In the genomic region with DNA sequence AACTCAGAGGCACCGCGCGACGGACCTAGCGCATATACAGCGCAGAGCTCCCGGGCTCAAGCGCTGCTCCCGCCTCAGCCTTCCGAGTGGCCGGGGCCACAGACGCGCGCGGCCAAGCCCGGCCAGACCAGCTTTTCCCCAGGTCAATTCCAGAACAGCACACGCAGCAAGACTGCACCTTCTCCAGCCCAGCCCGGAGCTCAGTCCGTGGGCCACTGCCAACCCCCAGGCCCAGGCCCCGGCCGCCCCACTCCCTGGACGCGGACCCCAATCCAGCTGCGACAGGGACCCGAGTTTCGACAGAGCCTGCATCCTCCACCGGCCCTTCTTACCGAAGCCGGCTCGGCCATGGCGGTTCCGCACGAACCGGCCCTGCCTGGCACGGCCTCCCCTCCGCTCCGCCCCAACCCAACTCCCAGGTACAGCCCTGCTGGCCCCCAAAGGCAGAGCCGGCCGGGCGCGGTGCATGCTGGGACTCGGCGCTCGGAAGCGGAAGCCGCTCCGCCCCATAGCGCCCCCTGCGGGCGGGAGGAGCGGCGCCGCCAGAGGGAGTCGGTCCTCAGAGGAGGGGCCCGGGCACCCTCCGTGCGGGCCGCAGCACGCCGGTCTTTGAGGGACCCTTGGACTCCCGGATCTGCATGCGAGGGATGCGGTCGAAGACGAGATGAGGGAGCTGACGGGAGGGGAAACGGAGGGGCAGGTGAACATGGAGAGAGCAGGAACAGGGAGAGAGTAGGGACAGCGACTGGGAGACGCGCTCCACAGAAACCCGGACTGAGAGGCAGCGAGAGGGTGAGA, we compare ENCODE assay signal across 1 cellular context.
A peak's percentile ranks its signal among the peaks of the same experiment; 100 is the strongest.
TF ChIP-seq lines count a peak whose summit lies in the region.

A gene with protein sequence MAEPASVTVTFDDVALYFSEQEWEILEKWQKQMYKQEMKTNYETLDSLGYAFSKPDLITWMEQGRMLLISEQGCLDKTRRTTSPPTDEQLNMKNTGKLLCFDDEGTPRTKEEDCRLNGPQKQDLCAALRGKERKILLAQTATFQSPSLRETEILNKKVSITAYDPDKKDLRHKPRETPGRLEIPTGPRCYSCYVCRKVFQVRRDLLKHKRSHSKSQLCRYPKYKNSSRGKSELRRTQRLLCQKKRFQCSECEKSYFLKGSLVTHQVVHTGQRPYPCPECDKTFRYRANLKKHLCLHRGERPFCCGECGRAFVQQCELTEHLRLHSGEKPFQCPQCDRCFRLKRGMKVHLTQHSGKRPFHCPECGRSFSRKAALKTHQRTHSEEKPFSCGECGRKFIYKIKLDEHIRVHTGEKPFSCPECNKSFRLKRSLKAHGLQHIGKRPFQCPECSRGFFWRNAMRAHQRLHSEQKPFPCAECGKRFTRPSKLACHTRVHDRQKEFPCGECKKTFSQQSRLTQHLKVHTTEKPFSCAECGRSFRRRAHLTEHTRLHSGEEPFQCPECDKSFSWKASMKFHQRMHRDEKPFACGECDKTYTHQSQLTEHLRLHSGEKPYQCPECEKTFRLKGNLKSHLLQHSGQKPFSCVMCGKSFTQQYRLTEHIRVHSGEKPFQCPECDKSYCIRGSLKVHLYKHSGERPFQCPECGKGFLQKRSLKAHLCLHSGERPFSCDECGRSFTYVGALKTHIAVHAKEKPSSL (minus strand): TSS at position 461 of the 798 bp plus-strand sequence. CDS start 111 bp downstream, at position 350.

TF ChIP-seq in K562, 482 proteins besides CTCF, POLR2A, EP300 and RAD21 (continued from another document and continues in another):
- TF ChIP-seq, protein P1, sequence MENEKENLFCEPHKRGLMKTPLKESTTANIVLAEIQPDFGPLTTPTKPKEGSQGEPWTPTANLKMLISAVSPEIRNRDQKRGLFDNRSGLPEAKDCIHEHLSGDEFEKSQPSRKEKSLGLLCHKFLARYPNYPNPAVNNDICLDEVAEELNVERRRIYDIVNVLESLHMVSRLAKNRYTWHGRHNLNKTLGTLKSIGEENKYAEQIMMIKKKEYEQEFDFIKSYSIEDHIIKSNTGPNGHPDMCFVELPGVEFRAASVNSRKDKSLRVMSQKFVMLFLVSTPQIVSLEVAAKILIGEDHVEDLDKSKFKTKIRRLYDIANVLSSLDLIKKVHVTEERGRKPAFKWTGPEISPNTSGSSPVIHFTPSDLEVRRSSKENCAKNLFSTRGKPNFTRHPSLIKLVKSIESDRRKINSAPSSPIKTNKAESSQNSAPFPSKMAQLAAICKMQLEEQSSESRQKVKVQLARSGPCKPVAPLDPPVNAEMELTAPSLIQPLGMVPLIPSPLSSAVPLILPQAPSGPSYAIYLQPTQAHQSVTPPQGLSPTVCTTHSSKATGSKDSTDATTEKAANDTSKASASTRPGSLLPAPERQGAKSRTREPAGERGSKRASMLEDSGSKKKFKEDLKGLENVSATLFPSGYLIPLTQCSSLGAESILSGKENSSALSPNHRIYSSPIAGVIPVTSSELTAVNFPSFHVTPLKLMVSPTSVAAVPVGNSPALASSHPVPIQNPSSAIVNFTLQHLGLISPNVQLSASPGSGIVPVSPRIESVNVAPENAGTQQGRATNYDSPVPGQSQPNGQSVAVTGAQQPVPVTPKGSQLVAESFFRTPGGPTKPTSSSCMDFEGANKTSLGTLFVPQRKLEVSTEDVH (IDR thresholded peaks at IDR 0.05; ENCODE audit: low read depth, partially characterized antibody) = peak; percentile 86
- TF ChIP-seq LCOR (CRISPR knock-in tag; IDR thresholded peaks at IDR 0.05) = peak; percentile 99
- peak in 1 of 2 experiments; percentile 44; a peak in 1 of 4 replicates for TF ChIP-seq TBL1XR1 (IDR thresholded peaks at IDR 0.05; ENCODE audit: low read length in 2 of 2)
- TF ChIP-seq SMAD3 (CRISPR knock-in tag; conservative IDR thresholded peaks at IDR 0.05) = peak; percentile 78; the same call in 1 of the 2 replicates
- TF ChIP-seq BRD4 (IDR thresholded peaks at IDR 0.05) = peak; percentile 90
- TF ChIP-seq ZNF551 (CRISPR knock-in tag; IDR thresholded peaks at IDR 0.05) = no peak
- no peak for TF ChIP-seq SRSF1 (IDR thresholded peaks at IDR 0.05; ENCODE audit: low read depth, low read length)
- peak; percentile 92; the same call in 1 of the 2 replicates for TF ChIP-seq ERF (CRISPR knock-in tag; IDR thresholded peaks at IDR 0.05)
- TF ChIP-seq SMARCA4 (IDR thresholded peaks at IDR 0.05) = no peak
- TF ChIP-seq, protein P2, sequence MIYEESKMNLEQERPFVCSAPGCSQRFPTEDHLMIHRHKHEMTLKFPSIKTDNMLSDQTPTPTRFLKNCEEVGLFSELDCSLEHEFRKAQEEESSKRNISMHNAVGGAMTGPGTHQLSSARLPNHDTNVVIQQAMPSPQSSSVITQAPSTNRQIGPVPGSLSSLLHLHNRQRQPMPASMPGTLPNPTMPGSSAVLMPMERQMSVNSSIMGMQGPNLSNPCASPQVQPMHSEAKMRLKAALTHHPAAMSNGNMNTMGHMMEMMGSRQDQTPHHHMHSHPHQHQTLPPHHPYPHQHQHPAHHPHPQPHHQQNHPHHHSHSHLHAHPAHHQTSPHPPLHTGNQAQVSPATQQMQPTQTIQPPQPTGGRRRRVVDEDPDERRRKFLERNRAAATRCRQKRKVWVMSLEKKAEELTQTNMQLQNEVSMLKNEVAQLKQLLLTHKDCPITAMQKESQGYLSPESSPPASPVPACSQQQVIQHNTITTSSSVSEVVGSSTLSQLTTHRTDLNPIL (CRISPR knock-in tag; IDR thresholded peaks at IDR 0.05) = no peak
- TF ChIP-seq, protein P3, sequence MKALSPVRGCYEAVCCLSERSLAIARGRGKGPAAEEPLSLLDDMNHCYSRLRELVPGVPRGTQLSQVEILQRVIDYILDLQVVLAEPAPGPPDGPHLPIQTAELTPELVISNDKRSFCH (CRISPR knock-in tag; IDR thresholded peaks at IDR 0.05) = no peak
- TF ChIP-seq, protein P3 (tag; IDR thresholded peaks at IDR 0.05) = peak; percentile 89
- TF ChIP-seq, protein P4, sequence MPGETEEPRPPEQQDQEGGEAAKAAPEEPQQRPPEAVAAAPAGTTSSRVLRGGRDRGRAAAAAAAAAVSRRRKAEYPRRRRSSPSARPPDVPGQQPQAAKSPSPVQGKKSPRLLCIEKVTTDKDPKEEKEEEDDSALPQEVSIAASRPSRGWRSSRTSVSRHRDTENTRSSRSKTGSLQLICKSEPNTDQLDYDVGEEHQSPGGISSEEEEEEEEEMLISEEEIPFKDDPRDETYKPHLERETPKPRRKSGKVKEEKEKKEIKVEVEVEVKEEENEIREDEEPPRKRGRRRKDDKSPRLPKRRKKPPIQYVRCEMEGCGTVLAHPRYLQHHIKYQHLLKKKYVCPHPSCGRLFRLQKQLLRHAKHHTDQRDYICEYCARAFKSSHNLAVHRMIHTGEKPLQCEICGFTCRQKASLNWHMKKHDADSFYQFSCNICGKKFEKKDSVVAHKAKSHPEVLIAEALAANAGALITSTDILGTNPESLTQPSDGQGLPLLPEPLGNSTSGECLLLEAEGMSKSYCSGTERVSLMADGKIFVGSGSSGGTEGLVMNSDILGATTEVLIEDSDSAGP (CRISPR knock-in tag; IDR thresholded peaks at IDR 0.05) = peak; percentile 75
- peak; percentile 49 for TF ChIP-seq ZNF324 (CRISPR knock-in tag; IDR thresholded peaks at IDR 0.05)
- TF ChIP-seq STAT5B (CRISPR knock-in tag; IDR thresholded peaks at IDR 0.05) = no peak
- peak; percentile 98 for TF ChIP-seq ZNF143 (CRISPR knock-in tag; IDR thresholded peaks at IDR 0.05)
- peak; percentile 57; the same call in 1 of the 2 replicates for TF ChIP-seq NFIC (IDR thresholded peaks at IDR 0.05)
- no peak for TF ChIP-seq RBM14 (IDR thresholded peaks at IDR 0.05; ENCODE audit: borderline replicate concordance, insufficient read depth, low read depth, low read length)
- TF ChIP-seq, protein P5, sequence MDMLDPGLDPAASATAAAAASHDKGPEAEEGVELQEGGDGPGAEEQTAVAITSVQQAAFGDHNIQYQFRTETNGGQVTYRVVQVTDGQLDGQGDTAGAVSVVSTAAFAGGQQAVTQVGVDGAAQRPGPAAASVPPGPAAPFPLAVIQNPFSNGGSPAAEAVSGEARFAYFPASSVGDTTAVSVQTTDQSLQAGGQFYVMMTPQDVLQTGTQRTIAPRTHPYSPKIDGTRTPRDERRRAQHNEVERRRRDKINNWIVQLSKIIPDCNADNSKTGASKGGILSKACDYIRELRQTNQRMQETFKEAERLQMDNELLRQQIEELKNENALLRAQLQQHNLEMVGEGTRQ (CRISPR knock-in tag; IDR thresholded peaks at IDR 0.05) = no peak
- 0 out of 2 replicates have a peak, but pooled peaks have one; percentile 23 for TF ChIP-seq MEF2A (IDR thresholded peaks at IDR 0.05; ENCODE audit: control insufficient read depth, low read depth, low read length)
- TF ChIP-seq, protein P6, sequence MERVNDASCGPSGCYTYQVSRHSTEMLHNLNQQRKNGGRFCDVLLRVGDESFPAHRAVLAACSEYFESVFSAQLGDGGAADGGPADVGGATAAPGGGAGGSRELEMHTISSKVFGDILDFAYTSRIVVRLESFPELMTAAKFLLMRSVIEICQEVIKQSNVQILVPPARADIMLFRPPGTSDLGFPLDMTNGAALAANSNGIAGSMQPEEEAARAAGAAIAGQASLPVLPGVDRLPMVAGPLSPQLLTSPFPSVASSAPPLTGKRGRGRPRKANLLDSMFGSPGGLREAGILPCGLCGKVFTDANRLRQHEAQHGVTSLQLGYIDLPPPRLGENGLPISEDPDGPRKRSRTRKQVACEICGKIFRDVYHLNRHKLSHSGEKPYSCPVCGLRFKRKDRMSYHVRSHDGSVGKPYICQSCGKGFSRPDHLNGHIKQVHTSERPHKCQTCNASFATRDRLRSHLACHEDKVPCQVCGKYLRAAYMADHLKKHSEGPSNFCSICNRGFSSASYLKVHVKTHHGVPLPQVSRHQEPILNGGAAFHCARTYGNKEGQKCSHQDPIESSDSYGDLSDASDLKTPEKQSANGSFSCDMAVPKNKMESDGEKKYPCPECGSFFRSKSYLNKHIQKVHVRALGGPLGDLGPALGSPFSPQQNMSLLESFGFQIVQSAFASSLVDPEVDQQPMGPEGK (CRISPR knock-in tag; IDR thresholded peaks at IDR 0.05; ENCODE audit: borderline replicate concordance) = no peak
- peak; percentile 82; the same call in 1 of the 2 replicates for TF ChIP-seq ESRRA (IDR thresholded peaks at IDR 0.05; ENCODE audit: borderline replicate concordance, low read depth)
- TF ChIP-seq MAFG (tag; conservative IDR thresholded peaks at IDR 0.05) = no peak
- peak; percentile 98 for TF ChIP-seq POLR2B (IDR thresholded peaks at IDR 0.05; ENCODE audit: low read depth, partially characterized antibody)
- TF ChIP-seq ZNF197 (CRISPR knock-in tag; IDR thresholded peaks at IDR 0.05; ENCODE audit: low read depth) = no peak
- TF ChIP-seq, protein P7, sequence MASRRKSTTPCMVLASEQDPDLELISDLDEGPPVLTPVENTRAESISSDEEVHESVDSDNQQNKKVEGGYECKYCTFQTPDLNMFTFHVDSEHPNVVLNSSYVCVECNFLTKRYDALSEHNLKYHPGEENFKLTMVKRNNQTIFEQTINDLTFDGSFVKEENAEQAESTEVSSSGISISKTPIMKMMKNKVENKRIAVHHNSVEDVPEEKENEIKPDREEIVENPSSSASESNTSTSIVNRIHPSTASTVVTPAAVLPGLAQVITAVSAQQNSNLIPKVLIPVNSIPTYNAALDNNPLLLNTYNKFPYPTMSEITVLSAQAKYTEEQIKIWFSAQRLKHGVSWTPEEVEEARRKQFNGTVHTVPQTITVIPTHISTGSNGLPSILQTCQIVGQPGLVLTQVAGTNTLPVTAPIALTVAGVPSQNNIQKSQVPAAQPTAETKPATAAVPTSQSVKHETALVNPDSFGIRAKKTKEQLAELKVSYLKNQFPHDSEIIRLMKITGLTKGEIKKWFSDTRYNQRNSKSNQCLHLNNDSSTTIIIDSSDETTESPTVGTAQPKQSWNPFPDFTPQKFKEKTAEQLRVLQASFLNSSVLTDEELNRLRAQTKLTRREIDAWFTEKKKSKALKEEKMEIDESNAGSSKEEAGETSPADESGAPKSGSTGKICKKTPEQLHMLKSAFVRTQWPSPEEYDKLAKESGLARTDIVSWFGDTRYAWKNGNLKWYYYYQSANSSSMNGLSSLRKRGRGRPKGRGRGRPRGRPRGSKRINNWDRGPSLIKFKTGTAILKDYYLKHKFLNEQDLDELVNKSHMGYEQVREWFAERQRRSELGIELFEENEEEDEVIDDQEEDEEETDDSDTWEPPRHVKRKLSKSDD (conservative IDR thresholded peaks at IDR 0.05; ENCODE audit: low read length) = peak; percentile 91; the same call in 1 of the 2 replicates
- TF ChIP-seq OTX1 (CRISPR knock-in tag; IDR thresholded peaks at IDR 0.05) = peak; percentile 80
- TF ChIP-seq ZNF140 (CRISPR knock-in tag; IDR thresholded peaks at IDR 0.05) = no peak
- TF ChIP-seq PHF8 (IDR thresholded peaks at IDR 0.05; ENCODE audit: borderline replicate concordance, low read length) = peak; percentile 100
- no peak; the same call in 1 of the 2 replicates for TF ChIP-seq ADNP (tag; IDR thresholded peaks at IDR 0.05)
- TF ChIP-seq DMBX1 (CRISPR knock-in tag; IDR thresholded peaks at IDR 0.05; ENCODE audit: borderline replicate concordance) = peak; percentile 10; the same call in 1 of the 2 replicates
- peak in 1 of 2 experiments; percentile 92; a peak in 2 of 3 replicates for TF ChIP-seq CBX3 (IDR thresholded peaks at IDR 0.05; ENCODE audit: borderline replicate concordance in 1 of 2, low read length in 2 of 2)
- no peak for TF ChIP-seq ZC3H11A (IDR thresholded peaks at IDR 0.05; ENCODE audit: low read depth, low read length)
- TF ChIP-seq PCBP1 (IDR thresholded peaks at IDR 0.05; ENCODE audit: low read depth, low read length, poor library complexity, severe bottlenecking) = peak; percentile 70
- TF ChIP-seq, protein P8, sequence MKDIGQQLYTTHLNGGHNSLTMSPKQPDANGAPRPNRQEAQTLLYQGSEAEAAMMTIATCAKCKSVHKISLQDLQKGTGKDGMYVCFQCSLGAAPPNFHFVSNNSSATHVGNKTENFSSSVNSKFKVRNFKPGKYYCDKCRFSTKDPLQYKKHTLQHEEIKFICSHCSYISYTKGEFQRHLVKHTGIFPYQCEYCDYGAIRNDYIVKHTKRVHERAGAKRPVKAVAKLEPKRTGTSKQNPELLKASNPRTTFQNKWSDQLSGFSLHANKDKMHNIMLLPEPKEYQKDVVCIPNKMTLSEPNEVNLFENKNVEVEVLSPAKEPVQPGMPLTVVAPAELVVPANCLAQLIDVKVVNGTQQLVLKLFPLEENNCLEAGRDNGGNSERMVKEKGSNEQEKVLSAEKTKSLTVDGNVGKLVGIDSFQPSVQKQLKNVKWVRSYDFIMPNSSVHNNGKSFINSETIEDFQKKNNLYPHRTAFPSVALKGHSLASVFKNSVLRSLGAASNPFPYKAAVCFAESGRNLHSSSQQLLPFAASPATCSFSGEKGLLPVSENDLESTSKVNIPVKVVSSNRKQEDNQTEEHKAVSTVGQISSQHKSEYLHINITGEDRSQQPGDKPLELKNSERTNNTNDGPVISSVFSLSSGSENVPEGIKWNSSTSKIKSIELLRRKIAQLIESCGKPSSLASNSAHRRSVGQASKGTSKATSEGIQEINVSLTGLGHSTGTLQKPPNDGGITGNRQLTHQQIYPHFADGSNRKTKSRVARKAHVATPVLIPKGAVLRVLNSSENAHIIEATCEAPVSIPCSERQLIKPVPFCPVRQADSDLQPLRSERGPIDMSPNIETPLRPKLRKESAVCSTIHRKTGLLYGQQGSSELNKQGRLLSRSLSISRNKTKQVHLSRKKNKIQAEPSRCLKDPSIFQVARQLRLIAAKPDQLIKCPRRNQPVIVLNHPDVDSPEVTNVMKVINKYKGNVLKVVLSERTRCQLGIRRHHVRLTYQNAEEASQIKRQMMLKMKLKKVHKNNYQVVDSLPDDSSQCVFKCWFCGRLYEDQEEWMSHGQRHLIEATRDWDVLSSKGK (CRISPR knock-in tag; IDR thresholded peaks at IDR 0.05) = no peak
- TF ChIP-seq ELF1 (tag; IDR thresholded peaks at IDR 0.05) = peak; percentile 97
- TF ChIP-seq ZNF224 (CRISPR knock-in tag; IDR thresholded peaks at IDR 0.05) = no peak
- no peak; the same call in 1 of the 2 replicates for TF ChIP-seq BACH1 (tag; IDR thresholded peaks at IDR 0.05)
